21 cellular contexts compared by ENCODE assay signal in genomic region chr16:79638386-79639106, GRCh38.
"Had no signal": no experiment of that assay in that cellular context is flagged by ENCODE, and none has a peak within 500 bp of the region (broad histone marks: within the 10 kb centered on the region; RNA-seq: fewer than 3 reads in every experiment).

No MANE protein-coding gene starts in this region.

- H3K36me3 Mint-ChIP-seq: activated naive CD8-positive, alpha-beta T cell treated with anti-CD3 and anti-CD28 coated beads for 36 hours; stimulated activated memory B cell treated with anti-CD40 and anti-IgM and Interleukin-4, amounts not matched to agents 10 μg/mL and 1 μg/mL and 100 μg/mL, for 72 hours had no signal

- H3K9me3 Mint-ChIP-seq: activated naive CD8-positive, alpha-beta T cell treated with anti-CD3 and anti-CD28 coated beads for 36 hours; activated T-cell treated with anti-CD3 and anti-CD28 coated beads, Interleukin-2, amount 50 U/mL, for 4 hours; nephron had no signal

- H3K36me3 ChIP-seq: lower lobe of right lung, sigmoid colon, tibial nerve had no signal

- H3K4me1 Mint-ChIP-seq: stimulated activated memory B cell treated with anti-CD40 and anti-IgM and Interleukin-4, amounts not matched to agents 10 μg/mL and 1 μg/mL and 100 μg/mL, for 72 hours had no signal

- H3K4me3 ChIP-seq: lower lobe of right lung, sigmoid colon, SK-N-MC, tibial nerve had no signal

- H3K9me3 ChIP-seq: lower lobe of right lung, sigmoid colon, tibial nerve had no signal

- H3K27me3 ChIP-seq: sigmoid colon, tibial nerve had no signal

- FAIRE-seq: endothelial cell of umbilical vein, islet of Langerhans, urothelium cell line had no signal

- H3K27ac ChIP-seq: lower lobe of right lung, parathyroid adenoma, sigmoid colon, SK-N-MC had no signal

- ATAC-seq: activated CD8-positive, alpha-beta T cell treated with anti-CD3 and anti-CD28 coated beads, Interleukin-2, amount 10 ng/mL, durations not matched to agents 7 days and 5 days; left colon; lower lobe of right lung; stimulated activated memory B cell treated with anti-CD40 and anti-IgM and Interleukin-4, amounts not matched to agents 10 μg/mL and 1 μg/mL and 100 μg/mL, for 72 hours had no signal

- H3K4me3 Mint-ChIP-seq: activated CD8-positive, alpha-beta T cell treated with anti-CD3 and anti-CD28 coated beads, Interleukin-2, amount 10 ng/mL, durations not matched to agents 7 days and 5 days; activated naive CD8-positive, alpha-beta T cell treated with anti-CD3 and anti-CD28 coated beads for 36 hours; activated T-cell treated with anti-CD3 and anti-CD28 coated beads, Interleukin-2, amount 50 U/mL, for 4 hours; nephron; stimulated activated memory B cell treated with anti-CD40 and anti-IgM and Interleukin-4, amounts not matched to agents 10 μg/mL and 1 μg/mL and 100 μg/mL, for 72 hours had no signal

- H3K27ac Mint-ChIP-seq: activated CD8-positive, alpha-beta T cell treated with anti-CD3 and anti-CD28 coated beads, Interleukin-2, amount 10 ng/mL, durations not matched to agents 7 days and 5 days; activated naive CD8-positive, alpha-beta T cell treated with anti-CD3 and anti-CD28 coated beads for 36 hours; stimulated activated memory B cell treated with anti-CD40 and anti-IgM and Interleukin-4, amounts not matched to agents 10 μg/mL and 1 μg/mL and 100 μg/mL, for 72 hours had no signal

- DNase-seq: activated CD8-positive, alpha-beta T cell treated with anti-CD3 and anti-CD28 coated beads, Interleukin-2, amount 10 ng/mL, durations not matched to agents 7 days and 5 days; activated gamma-delta T cell treated with Interleukin-2 at 50 U/mL for 16 hours; activated naive CD8-positive, alpha-beta T cell treated with anti-CD3 and anti-CD28 coated beads for 36 hours; activated T-cell treated with anti-CD3 and anti-CD28 coated beads, Interleukin-2, amount 50 U/mL, for 4 hours; amniotic stem cell; dermis blood vessel endothelial cell; effector memory CD4-positive, alpha-beta T cell; foreskin fibroblast; hippocampal formation; left colon; lower lobe of right lung; sigmoid colon; stimulated activated CD4-positive, alpha-beta T cell treated with anti-CD3 and anti-CD28 coated beads, Interleukin-4, amount 100 ng/mL, for 24 hours had no signal

- H3K27me3 Mint-ChIP-seq: stimulated activated memory B cell treated with anti-CD40 and anti-IgM and Interleukin-4, amounts not matched to agents 10 μg/mL and 1 μg/mL and 100 μg/mL, for 72 hours had no signal
